ENCODE assay signal across 8 cellular contexts in genomic region chr2:119367472-119368099, GRCh38. TPM values are rescaled to one million over a fixed set of nuclear protein-coding genes. Genes with fewer than 3 reads are reported as not detected.
A peak's percentile ranks its signal among the peaks of the same experiment; 100 is the strongest.
DNase-seq lines count a peak whose midpoint lies in the region; ATAC-seq and TF ChIP-seq lines count a peak whose summit lies in the region.

No MANE protein-coding gene starts in this region.

- peak overlapping the region; percentile 89 for H3K4me3 ChIP-seq in endodermal cell (ENCODE audit: low read length)
- peak overlapping the region; percentile 87 for H3K4me3 ChIP-seq in mononuclear cell (ENCODE audit: low read length)

- no peaks in the 10 kb centered on the region for H3K27me3 ChIP-seq in endodermal cell (ENCODE audit: control insufficient read depth, insufficient read depth, low read length, poor library complexity, severe bottlenecking)
- H3K27me3 ChIP-seq in mononuclear cell (ENCODE audit: insufficient read depth, low read length) = no peaks in the 10 kb centered on the region

- ATAC-seq in activated CD8-positive, alpha-beta T cell treated with anti-CD3 and anti-CD28 coated beads for 36 hours = peak; percentile 57
- ATAC-seq in stimulated activated naive B cell treated with anti-CD40 and anti-IgM and Interleukin-4, amounts not matched to agents 10 μg/mL and 1 μg/mL and 100 μg/mL, for 72 hours (replicated peaks) = peak; percentile 54 to 61

- peaks cover 4% of the 10 kb centered on the region for H3K4me1 ChIP-seq in endodermal cell (ENCODE audit: control insufficient read depth, insufficient read depth, low read length)
- peaks cover 44% of the 10 kb centered on the region for H3K4me1 ChIP-seq in mononuclear cell (ENCODE audit: insufficient read depth, low read length)

- CTCF ChIA-PET in activated CD8-positive, alpha-beta T cell treated with anti-CD3 and anti-CD28 coated beads for 36 hours (lab: Charles Lee) = no interaction called here

- no peak overlapping the region for H3K27ac ChIP-seq in endodermal cell (ENCODE audit: low read depth, low read length)

- H3K27ac Mint-ChIP-seq in activated CD8-positive, alpha-beta T cell treated with anti-CD3 and anti-CD28 coated beads for 36 hours = peak overlapping the region; percentile 100
- H3K27ac Mint-ChIP-seq in endodermal cell = peak overlapping the region; percentile 97
- peak overlapping the region; percentile 98 for H3K27ac Mint-ChIP-seq in stimulated activated naive B cell treated with anti-CD40 and anti-IgM and Interleukin-4, amounts not matched to agents 10 μg/mL and 1 μg/mL and 100 μg/mL, for 72 hours

- peak; percentile 1 for DNase-seq in GM04504 (ENCODE audit: low read depth)
- DNase-seq in H4 (ENCODE audit: low spot score) = peak; percentile 15
- DNase-seq in M059J (ENCODE audit: low read depth) = peak; percentile 39
- DNase-seq in activated CD8-positive, alpha-beta T cell treated with anti-CD3 and anti-CD28 coated beads for 36 hours = peak; percentile 72
- DNase-seq in endodermal cell = peak; percentile 90
- peak; percentile 39 for DNase-seq in stimulated activated naive B cell treated with anti-CD40 and anti-IgM and Interleukin-4, amounts not matched to agents 10 μg/mL and 1 μg/mL and 100 μg/mL, for 72 hours
- DNase-seq in epidermal melanocyte (ENCODE audit: insufficient read length, low spot score) = no peak

- H3K4me3 Mint-ChIP-seq in activated CD8-positive, alpha-beta T cell treated with anti-CD3 and anti-CD28 coated beads for 36 hours = peak overlapping the region; percentile 100
- peak overlapping the region; percentile 97 for H3K4me3 Mint-ChIP-seq in endodermal cell
- H3K4me3 Mint-ChIP-seq in stimulated activated naive B cell treated with anti-CD40 and anti-IgM and Interleukin-4, amounts not matched to agents 10 μg/mL and 1 μg/mL and 100 μg/mL, for 72 hours = peak overlapping the region; percentile 98 to 99

- no peaks in the 10 kb centered on the region for H3K27me3 Mint-ChIP-seq in activated CD8-positive, alpha-beta T cell treated with anti-CD3 and anti-CD28 coated beads for 36 hours
- H3K27me3 Mint-ChIP-seq in endodermal cell (ENCODE audit: insufficient read depth) = no peaks in the 10 kb centered on the region
- no peaks in the 10 kb centered on the region for H3K27me3 Mint-ChIP-seq in stimulated activated naive B cell treated with anti-CD40 and anti-IgM and Interleukin-4, amounts not matched to agents 10 μg/mL and 1 μg/mL and 100 μg/mL, for 72 hours

- POLR2A ChIA-PET in activated CD8-positive, alpha-beta T cell treated with anti-CD3 and anti-CD28 coated beads for 36 hours (lab: Charles Lee) = interaction anchor here (0.7 to 2.7 kb wide), 9 partner anchors 8 to 99 kb away, joined by 3 to 12 read pairs (median 4); no protein-coding TSS in a partner anchor

- H3K9ac ChIP-seq in endodermal cell (ENCODE audit: extremely low read depth, low read length, poor library complexity, severe bottlenecking) = peak overlapping the region; percentile 31

- no peaks in the 10 kb centered on the region for H3K9me3 Mint-ChIP-seq in activated CD8-positive, alpha-beta T cell treated with anti-CD3 and anti-CD28 coated beads for 36 hours
- H3K9me3 Mint-ChIP-seq in endodermal cell = peaks cover 1% of the 10 kb centered on the region
- H3K9me3 Mint-ChIP-seq in stimulated activated naive B cell treated with anti-CD40 and anti-IgM and Interleukin-4, amounts not matched to agents 10 μg/mL and 1 μg/mL and 100 μg/mL, for 72 hours = no peaks in the 10 kb centered on the region

- H3K4me1 Mint-ChIP-seq in activated CD8-positive, alpha-beta T cell treated with anti-CD3 and anti-CD28 coated beads for 36 hours (ENCODE audit: low read depth) = peaks cover 45% of the 10 kb centered on the region
- H3K4me1 Mint-ChIP-seq in endodermal cell = peaks cover 22% of the 10 kb centered on the region
- peaks cover 33 to 45% of the 10 kb centered on the region in 2 donors for H3K4me1 Mint-ChIP-seq in stimulated activated naive B cell treated with anti-CD40 and anti-IgM and Interleukin-4, amounts not matched to agents 10 μg/mL and 1 μg/mL and 100 μg/mL, for 72 hours

- intact Hi-C loops in activated CD8-positive, alpha-beta T cell treated with anti-CD3 and anti-CD28 coated beads for 36 hours (cut with micrococcal nuclease) = no loop called here

- WGBS in endodermal cell (ENCODE audit: insufficient coverage in 1 of 2, insufficient read length in 1 of 2), 2 experiments = 0 to 5% methylated on average over 7 to 32 of the region's 32 CpGs

- H3K36me3 Mint-ChIP-seq in activated CD8-positive, alpha-beta T cell treated with anti-CD3 and anti-CD28 coated beads for 36 hours (ENCODE audit: low read depth) = peaks cover 49% of the 10 kb centered on the region
- peaks cover 39% of the 10 kb centered on the region for H3K36me3 Mint-ChIP-seq in endodermal cell (ENCODE audit: low read depth)
- peaks cover 57 to 76% of the 10 kb centered on the region in 2 donors for H3K36me3 Mint-ChIP-seq in stimulated activated naive B cell treated with anti-CD40 and anti-IgM and Interleukin-4, amounts not matched to agents 10 μg/mL and 1 μg/mL and 100 μg/mL, for 72 hours

- no peak for TF ChIP-seq CTCF in activated CD8-positive, alpha-beta T cell treated with anti-CD3 and anti-CD28 coated beads for 36 hours (IDR thresholded peaks at IDR 0.05)
- TF ChIP-seq CTCF in endodermal cell (conservative IDR thresholded peaks at IDR 0.05) = no peak

- peaks cover 44% of the 10 kb centered on the region for H3K36me3 ChIP-seq in endodermal cell (ENCODE audit: control insufficient read depth, insufficient read depth, low read length)

- peaks cover 18% of the 10 kb centered on the region for H3K9me3 ChIP-seq in endodermal cell (ENCODE audit: control insufficient read depth, low read length)
- no peaks in the 10 kb centered on the region for H3K9me3 ChIP-seq in mononuclear cell (ENCODE audit: low read depth, low read length)

RNA-seq across cellular contexts. Expression of gene DBI, which starts 0.8 kb away (rescaled TPM):
- total RNA-seq in H4 (2014; rRNA removed; shearing (Covaris generic)) = 301 and 339 TPM in 2 replicates
- 195 and 214 TPM in 2 replicates for total RNA-seq in M059J (2014; rRNA removed; shearing (Covaris generic))
- total RNA-seq in activated CD8-positive, alpha-beta T cell treated with anti-CD3 and anti-CD28 coated beads for 36 hours = 100 to 1,000 TPM; 142 to 143 TPM
- total RNA-seq in endodermal cell (100 to 1,000 TPM; 138 to 178 TPM), mononuclear cell (46.8 TPM)
- 244 TPM for polyA plus RNA-seq in endodermal cell (2013, experiment 1 of 2)
- 262 TPM for polyA plus RNA-seq in endodermal cell (2013, experiment 2 of 2)

RNA-seq across cellular contexts. Expression of gene C2orf76, which starts 1.0 kb away (rescaled TPM):
- 5.3 and 15.4 TPM in 2 replicates for total RNA-seq in H4 (2014; rRNA removed; shearing (Covaris generic))
- total RNA-seq in M059J (2014; rRNA removed; shearing (Covaris generic)) = 5.7 and 11.2 TPM in 2 replicates
- 10 to 100 TPM in 1 of 2 experiments, 1 to 10 TPM in 1; 9.6 to 11.5 TPM for total RNA-seq in activated CD8-positive, alpha-beta T cell treated with anti-CD3 and anti-CD28 coated beads for 36 hours
- 10 to 100 TPM; 10.7 to 10.9 TPM for total RNA-seq in endodermal cell
- polyA plus RNA-seq in endodermal cell (2013, experiment 1 of 2) = 18.0 TPM
- polyA plus RNA-seq in endodermal cell (2013, experiment 2 of 2) = 17.2 TPM
- 4.8 TPM for total RNA-seq in mononuclear cell
